In genomic region chr6:142800240-142800639, GRCh38 we compare ENCODE assay signal across 17 cellular contexts.
"Had no signal": no experiment of that assay in that cellular context is flagged by ENCODE, and none has a peak within 500 bp of the region (broad histone marks: within the 10 kb centered on the region; RNA-seq: fewer than 3 reads in every experiment).

No MANE protein-coding gene starts in this region.

- H3K9me3 Mint-ChIP-seq: mesothelial cell of epicardium; neural crest cell; stimulated activated naive CD8-positive, alpha-beta T cell treated with anti-CD3 and anti-CD28 coated beads, Interleukin-15, amount 100 ng/mL, for 72 hours; T-helper 1 cell treated with Interleukin-12 subunit alpha and Interleukin-12 subunit beta and Interleukin-4 antibody, amounts not matched to agents 30 μg/mL and 1 μg/mL, for 36 hours; type B pancreatic cell; WTC11 had no signal

- H3K27me3 ChIP-seq: gastrocnemius medialis, heart left ventricle had no signal

- ATAC-seq: gastrocnemius medialis; heart left ventricle; left cardiac atrium; lower lobe of right lung; psoas muscle; sciatic nerve; stimulated activated naive CD8-positive, alpha-beta T cell treated with anti-CD3 and anti-CD28 coated beads, Interleukin-15, amount 100 ng/mL, for 72 hours; WTC11 had no signal

- H3K4me3 Mint-ChIP-seq: activated naive CD8-positive, alpha-beta T cell treated with anti-CD3 and anti-CD28 coated beads, Interleukin-2, amount 10 ng/mL, durations not matched to agents 7 days and 5 days; mesothelial cell of epicardium; neural crest cell; stimulated activated naive CD8-positive, alpha-beta T cell treated with anti-CD3 and anti-CD28 coated beads, Interleukin-15, amount 100 ng/mL, for 72 hours; T-helper 1 cell treated with Interleukin-12 subunit alpha and Interleukin-12 subunit beta and Interleukin-4 antibody, amounts not matched to agents 30 μg/mL and 1 μg/mL, for 36 hours; type B pancreatic cell; WTC11 had no signal

- H3K4me1 Mint-ChIP-seq: neural crest cell had no signal

- H3K27ac Mint-ChIP-seq: activated naive CD8-positive, alpha-beta T cell treated with anti-CD3 and anti-CD28 coated beads, Interleukin-2, amount 10 ng/mL, durations not matched to agents 7 days and 5 days; mesothelial cell of epicardium; T-helper 1 cell treated with Interleukin-12 subunit alpha and Interleukin-12 subunit beta and Interleukin-4 antibody, amounts not matched to agents 30 μg/mL and 1 μg/mL, for 36 hours; WTC11 had no signal

- DNase-seq: activated CD4-positive, alpha-beta T cell treated with anti-CD3 and anti-CD28 coated beads, Interleukin-2, amount 50 U/mL, for 1 hour; activated effector memory CD4-positive, alpha-beta T cell treated with anti-CD3 and anti-CD28 coated beads, Interleukin-2, amount 50 U/mL, for 16 hours; activated naive CD8-positive, alpha-beta T cell treated with anti-CD3 and anti-CD28 coated beads, Interleukin-2, amount 10 ng/mL, durations not matched to agents 7 days and 5 days; anterior cingulate cortex; dermis blood vessel endothelial cell; gastrocnemius medialis; heart left ventricle; left cardiac atrium; lower lobe of right lung; psoas muscle; stimulated activated naive CD8-positive, alpha-beta T cell treated with anti-CD3 and anti-CD28 coated beads, Interleukin-15, amount 100 ng/mL, for 72 hours had no signal

- H3K27me3 Mint-ChIP-seq: activated naive CD8-positive, alpha-beta T cell treated with anti-CD3 and anti-CD28 coated beads, Interleukin-2, amount 10 ng/mL, durations not matched to agents 7 days and 5 days; stimulated activated naive CD8-positive, alpha-beta T cell treated with anti-CD3 and anti-CD28 coated beads, Interleukin-15, amount 100 ng/mL, for 72 hours; type B pancreatic cell had no signal

- H3K36me3 ChIP-seq: gastrocnemius medialis, heart left ventricle, lower lobe of right lung had no signal

- H3K36me3 Mint-ChIP-seq: WTC11 had no signal

- H3K27ac ChIP-seq: gastrocnemius medialis, heart left ventricle, lower lobe of right lung, psoas muscle had no signal

- H3K4me3 ChIP-seq: gastrocnemius medialis, heart left ventricle, lower lobe of right lung, psoas muscle had no signal

- H3K9me3 ChIP-seq: gastrocnemius medialis, heart left ventricle, lower lobe of right lung, psoas muscle had no signal
